In the genomic region with DNA sequence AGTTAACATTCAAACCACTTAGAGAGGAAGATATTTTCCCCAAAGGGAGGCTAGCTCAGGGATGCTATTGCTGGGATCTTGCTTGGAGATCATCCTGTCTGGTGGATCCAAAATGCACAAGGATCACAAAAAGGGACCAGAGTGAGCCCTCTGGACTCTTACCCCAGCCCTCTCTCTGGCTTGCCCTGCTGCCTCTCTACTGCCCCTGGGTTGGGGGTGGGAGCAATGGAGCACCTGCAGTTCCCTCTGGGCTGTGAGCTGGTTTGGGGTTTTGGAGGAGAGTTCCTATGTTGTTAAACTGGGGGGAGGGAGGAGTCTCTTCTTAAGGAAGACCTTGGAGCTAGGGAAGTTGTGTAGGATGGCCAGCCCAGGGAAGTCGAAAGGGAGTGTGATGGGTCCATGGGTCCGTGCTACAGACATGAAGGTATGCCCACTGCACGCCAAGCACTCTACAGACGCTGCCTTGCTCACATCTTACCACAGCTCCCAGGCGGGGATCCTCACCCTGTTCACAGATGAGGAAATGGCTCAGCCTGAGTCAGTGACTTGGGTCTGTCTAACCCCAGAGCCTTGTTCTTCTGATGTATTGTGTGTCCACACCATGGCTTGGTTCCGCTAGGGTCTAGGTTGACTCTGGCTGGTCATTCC, we compare ENCODE assay signal across 10 cellular contexts.
A peak's percentile ranks its signal among the peaks of the same experiment; 100 is the strongest.
DNase-seq lines count a peak whose midpoint lies in the region; ATAC-seq lines count a peak whose summit lies in the region.
"Had no signal": no experiment of that assay in that cellular context is flagged by ENCODE, and none has a peak within 500 bp of the region (broad histone marks: within the 10 kb centered on the region; RNA-seq: fewer than 3 reads in every experiment).

No MANE protein-coding gene starts in this region.

- H3K9me3 Mint-ChIP-seq in stimulated activated naive B cell treated with anti-CD40 and anti-IgM and Interleukin-4, amounts not matched to agents 10 μg/mL and 1 μg/mL and 100 μg/mL, for 72 hours = peaks cover 4 to 7% of the 10 kb centered on the region in 2 donors

- peak overlapping the region; percentile 52 to 68 for H3K4me3 Mint-ChIP-seq in stimulated activated naive B cell treated with anti-CD40 and anti-IgM and Interleukin-4, amounts not matched to agents 10 μg/mL and 1 μg/mL and 100 μg/mL, for 72 hours

- peak in 1 of 2 donors; percentile 19 for ATAC-seq in stimulated activated naive B cell treated with anti-CD40 and anti-IgM and Interleukin-4, amounts not matched to agents 10 μg/mL and 1 μg/mL and 100 μg/mL, for 72 hours (replicated peaks)
- no peak for ATAC-seq in HG02571 (IDR thresholded peaks at IDR 0.05; ENCODE audit: unreplicated experiment)
- ATAC-seq: body of pancreas had no signal

- DNase-seq in T follicular helper cell (ENCODE audit: low read depth) (peak; percentile 41), islet precursor cell (peak; percentile 50), NCI-H1417 (lab: John Stamatoyannopoulos, UW) (no peak), DMS79 treated with DMSO at 0.1 percent for 48 hours (lab: John Stamatoyannopoulos, UW) (no peak), cerebellar nuclear complex (lab: John Stamatoyannopoulos, UW) (no peak)
- DNase-seq in activated T-helper 1 cell treated with anti-CD3 and anti-CD28 coated beads, Interleukin-2, amount 50 U/mL, for 16 hours (ENCODE audit: low read depth in 1 of 2, low spot score in 1 of 2) = peak; percentile 34 to 47
- peak; percentile 24 for DNase-seq in stimulated activated naive B cell treated with anti-CD40 and anti-IgM and Interleukin-4, amounts not matched to agents 10 μg/mL and 1 μg/mL and 100 μg/mL, for 72 hours
- DNase-seq: NCI-H524 treated with DMSO at 0.1 percent for 48 hours had no signal

- no peaks in the 10 kb centered on the region for H3K27me3 Mint-ChIP-seq in stimulated activated naive B cell treated with anti-CD40 and anti-IgM and Interleukin-4, amounts not matched to agents 10 μg/mL and 1 μg/mL and 100 μg/mL, for 72 hours

- H3K4me1 Mint-ChIP-seq in stimulated activated naive B cell treated with anti-CD40 and anti-IgM and Interleukin-4, amounts not matched to agents 10 μg/mL and 1 μg/mL and 100 μg/mL, for 72 hours = peaks cover 62 to 83% of the 10 kb centered on the region in 2 donors

- peak overlapping the region; percentile 81 for H3K27ac Mint-ChIP-seq in stimulated activated naive B cell treated with anti-CD40 and anti-IgM and Interleukin-4, amounts not matched to agents 10 μg/mL and 1 μg/mL and 100 μg/mL, for 72 hours

- H3K36me3 Mint-ChIP-seq in stimulated activated naive B cell treated with anti-CD40 and anti-IgM and Interleukin-4, amounts not matched to agents 10 μg/mL and 1 μg/mL and 100 μg/mL, for 72 hours = peaks cover 45 to 60% of the 10 kb centered on the region in 2 donors

Comparison
In these comparisons a context has a peak if more than half of its experiments do, and no peak if none do; other contexts are left out.
1. DNase-seq: peak in T follicular helper cell (single experiment), activated T-helper 1 cell treated with anti-CD3 and anti-CD28 coated beads, Interleukin-2, amount 50 U/mL, for 16 hours (2 of 2), islet precursor cell (single experiment) and stimulated activated naive B cell treated with anti-CD40 and anti-IgM and Interleukin-4, amounts not matched to agents 10 μg/mL and 1 μg/mL and 100 μg/mL, for 72 hours (single experiment); none in NCI-H1417 (0 of 3), DMS79 treated with DMSO at 0.1 percent for 48 hours (single experiment) and cerebellar nuclear complex (0 of 2).